Comparison of ENCODE assay signal across 17 cellular contexts in the genomic region with DNA sequence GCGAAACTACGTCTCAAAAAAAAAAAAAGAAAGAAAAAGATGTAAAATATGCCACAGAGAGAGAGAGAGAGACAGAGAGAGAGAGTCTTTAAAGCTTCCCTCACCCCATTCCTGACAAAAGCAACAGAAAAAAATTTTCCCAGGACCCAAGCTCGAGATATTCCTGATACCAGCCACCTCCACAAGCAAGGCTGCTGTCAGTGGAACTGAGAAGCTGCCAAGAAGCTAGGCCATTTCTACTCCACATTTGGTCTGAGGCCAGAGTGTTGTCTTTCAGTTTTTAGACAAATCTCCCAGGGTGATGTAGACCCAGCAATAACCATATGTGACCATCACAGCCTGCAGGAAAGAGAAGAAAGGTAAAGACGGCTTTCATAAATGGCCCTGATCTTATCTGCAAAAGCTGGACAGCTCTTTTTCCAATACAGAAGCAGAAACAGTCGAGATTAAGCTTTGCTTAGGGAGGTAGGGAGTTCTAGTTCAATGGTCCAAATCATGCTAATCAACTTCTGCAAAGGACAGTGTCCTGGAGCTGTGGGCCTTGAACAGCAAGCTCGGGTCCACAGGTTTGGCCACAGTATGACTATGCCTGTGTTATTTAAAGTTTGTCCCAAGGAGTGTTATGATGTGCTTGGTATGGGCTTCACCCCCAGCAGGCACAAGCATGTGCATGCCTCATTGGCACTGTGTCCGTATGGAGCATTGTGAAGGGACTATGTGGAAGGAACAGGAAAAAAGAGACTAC.
DNase-seq lines count a peak whose midpoint lies in the region; ATAC-seq and TF ChIP-seq lines count a peak whose summit lies in the region.
"Had no signal": no experiment of that assay in that cellular context is flagged by ENCODE, and none has a peak within 500 bp of the region (broad histone marks: within the 10 kb centered on the region; RNA-seq: fewer than 3 reads in every experiment).

No MANE protein-coding gene starts in this region.

- H2AFZ ChIP-seq in parathyroid adenoma = peak overlapping the region; percentile 39

- no peak overlapping the region for H3K4me3 Mint-ChIP-seq in naive thymus-derived CD8-positive, alpha-beta T cell
- H3K4me3 Mint-ChIP-seq: activated naive CD8-positive, alpha-beta T cell; naive B cell had no signal

- H3K27ac ChIP-seq in parathyroid adenoma = peak overlapping the region; percentile 54
- H3K27ac ChIP-seq: SJSA1 had no signal

- no peak for TF ChIP-seq EP300 in Ishikawa (IDR thresholded peaks at IDR 0.05; ENCODE audit: borderline replicate concordance)

- no peak overlapping the region for H3K4me2 ChIP-seq in parathyroid adenoma (ENCODE audit: low read length)

- no peaks in the 10 kb centered on the region for H3K79me2 ChIP-seq in parathyroid adenoma

- H3K36me3 ChIP-seq in parathyroid adenoma (ENCODE audit: control insufficient read depth, insufficient read depth, low read length) = no peaks in the 10 kb centered on the region
- H3K36me3 ChIP-seq: HAP-1, SJSA1 had no signal

- peaks cover 27% of the 10 kb centered on the region for H3K4me1 ChIP-seq in parathyroid adenoma

- H3K9me3 ChIP-seq in parathyroid adenoma (ENCODE audit: control insufficient read depth, low read length) = no peaks in the 10 kb centered on the region
- H3K9me3 ChIP-seq: HAP-1, SJSA1 had no signal

- H3K27me3 Mint-ChIP-seq in naive thymus-derived CD8-positive, alpha-beta T cell = no peaks in the 10 kb centered on the region
- H3K27me3 Mint-ChIP-seq: activated naive CD8-positive, alpha-beta T cell; naive B cell had no signal

- no peak overlapping the region for H3K9ac ChIP-seq in parathyroid adenoma

- no peaks in the 10 kb centered on the region for H3K36me3 Mint-ChIP-seq in naive thymus-derived CD8-positive, alpha-beta T cell
- H3K36me3 Mint-ChIP-seq: activated naive CD8-positive, alpha-beta T cell; naive B cell had no signal

- no peak for TF ChIP-seq RAD21 in Ishikawa (IDR thresholded peaks at IDR 0.05; ENCODE audit: low read depth)

- peaks cover 15 to 73% (median 64%) of the 10 kb centered on the region in 4 donors for H3K4me1 Mint-ChIP-seq in naive thymus-derived CD8-positive, alpha-beta T cell

- peak overlapping the region in 3 of 10 donors; percentile 4 to 77 (median 37) for H3K27ac Mint-ChIP-seq in naive thymus-derived CD8-positive, alpha-beta T cell
- H3K27ac Mint-ChIP-seq: activated naive CD8-positive, alpha-beta T cell had no signal

- DNase-seq in EH (ENCODE audit: low read depth) (peak; percentile 59), choroid plexus epithelial cell (ENCODE audit: low read depth) (peak; percentile 50), NCI-H524 (lab: John Stamatoyannopoulos, UW) (no peak)
- no peak for DNase-seq in naive thymus-derived CD8-positive, alpha-beta T cell
- no peak for DNase-seq in activated CD8-positive, alpha-beta memory T cell treated with anti-CD3 and anti-CD28 coated beads for 24 hours
- DNase-seq: activated CD4-positive, alpha-beta T cell treated with anti-CD3 and anti-CD28 coated beads for 48 hours; effector memory CD8-positive, alpha-beta T cell; GDM1; naive B cell; NCI-H1694; NCI-H510A; substantia nigra had no signal

- H3K4me3 ChIP-seq in choroid plexus epithelial cell (ENCODE audit: low read depth, low read length) (no peak overlapping the region), parathyroid adenoma (ENCODE audit: low read depth, low read length) (no peak overlapping the region)
- H3K4me3 ChIP-seq: HAP-1, SJSA1 had no signal

- no peak for TF ChIP-seq CTCF in choroid plexus epithelial cell (conservative IDR thresholded peaks at IDR 0.05; ENCODE audit: low read depth, low read length)
- TF ChIP-seq CTCF in parathyroid adenoma (IDR thresholded peaks at IDR 0.05) = no peak

- no peaks in the 10 kb centered on the region for H3K9me3 Mint-ChIP-seq in naive thymus-derived CD8-positive, alpha-beta T cell
- H3K9me3 Mint-ChIP-seq: effector memory CD8-positive, alpha-beta T cell had no signal

- ATAC-seq in naive thymus-derived CD8-positive, alpha-beta T cell = no peak
- ATAC-seq: effector memory CD8-positive, alpha-beta T cell had no signal

- H3K27me3 ChIP-seq in parathyroid adenoma (ENCODE audit: control insufficient read depth, insufficient read depth, low read length) = no peaks in the 10 kb centered on the region
- H3K27me3 ChIP-seq: SJSA1 had no signal

- POLR2A ChIA-PET in naive thymus-derived CD8-positive, alpha-beta T cell (lab: Charles Lee) = no interaction called here

TF ChIP-seq in Ishikawa, 13 proteins besides CTCF, POLR2A, EP300 and RAD21:
- TF ChIP-seq, protein P1, sequence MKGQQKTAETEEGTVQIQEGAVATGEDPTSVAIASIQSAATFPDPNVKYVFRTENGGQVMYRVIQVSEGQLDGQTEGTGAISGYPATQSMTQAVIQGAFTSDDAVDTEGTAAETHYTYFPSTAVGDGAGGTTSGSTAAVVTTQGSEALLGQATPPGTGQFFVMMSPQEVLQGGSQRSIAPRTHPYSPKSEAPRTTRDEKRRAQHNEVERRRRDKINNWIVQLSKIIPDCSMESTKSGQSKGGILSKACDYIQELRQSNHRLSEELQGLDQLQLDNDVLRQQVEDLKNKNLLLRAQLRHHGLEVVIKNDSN (IDR thresholded peaks at IDR 0.05) = no peak
- TF ChIP-seq, protein P2, sequence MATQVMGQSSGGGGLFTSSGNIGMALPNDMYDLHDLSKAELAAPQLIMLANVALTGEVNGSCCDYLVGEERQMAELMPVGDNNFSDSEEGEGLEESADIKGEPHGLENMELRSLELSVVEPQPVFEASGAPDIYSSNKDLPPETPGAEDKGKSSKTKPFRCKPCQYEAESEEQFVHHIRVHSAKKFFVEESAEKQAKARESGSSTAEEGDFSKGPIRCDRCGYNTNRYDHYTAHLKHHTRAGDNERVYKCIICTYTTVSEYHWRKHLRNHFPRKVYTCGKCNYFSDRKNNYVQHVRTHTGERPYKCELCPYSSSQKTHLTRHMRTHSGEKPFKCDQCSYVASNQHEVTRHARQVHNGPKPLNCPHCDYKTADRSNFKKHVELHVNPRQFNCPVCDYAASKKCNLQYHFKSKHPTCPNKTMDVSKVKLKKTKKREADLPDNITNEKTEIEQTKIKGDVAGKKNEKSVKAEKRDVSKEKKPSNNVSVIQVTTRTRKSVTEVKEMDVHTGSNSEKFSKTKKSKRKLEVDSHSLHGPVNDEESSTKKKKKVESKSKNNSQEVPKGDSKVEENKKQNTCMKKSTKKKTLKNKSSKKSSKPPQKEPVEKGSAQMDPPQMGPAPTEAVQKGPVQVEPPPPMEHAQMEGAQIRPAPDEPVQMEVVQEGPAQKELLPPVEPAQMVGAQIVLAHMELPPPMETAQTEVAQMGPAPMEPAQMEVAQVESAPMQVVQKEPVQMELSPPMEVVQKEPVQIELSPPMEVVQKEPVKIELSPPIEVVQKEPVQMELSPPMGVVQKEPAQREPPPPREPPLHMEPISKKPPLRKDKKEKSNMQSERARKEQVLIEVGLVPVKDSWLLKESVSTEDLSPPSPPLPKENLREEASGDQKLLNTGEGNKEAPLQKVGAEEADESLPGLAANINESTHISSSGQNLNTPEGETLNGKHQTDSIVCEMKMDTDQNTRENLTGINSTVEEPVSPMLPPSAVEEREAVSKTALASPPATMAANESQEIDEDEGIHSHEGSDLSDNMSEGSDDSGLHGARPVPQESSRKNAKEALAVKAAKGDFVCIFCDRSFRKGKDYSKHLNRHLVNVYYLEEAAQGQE (IDR thresholded peaks at IDR 0.05; ENCODE audit: low read depth) = peak; percentile 46; the same call in 1 of the 2 replicates

Comparison
In these comparisons a context has a peak if more than half of its experiments do, and no peak if none do; other contexts are left out.
1. DNase-seq: peak in EH (single experiment) and choroid plexus epithelial cell (single experiment); none in NCI-H524 (0 of 2), naive thymus-derived CD8-positive, alpha-beta T cell (0 of 10) and activated CD8-positive, alpha-beta memory T cell treated with anti-CD3 and anti-CD28 coated beads for 24 hours (single experiment).